Comparison of ENCODE assay signal across 9 cellular contexts in genomic region chr16:23803591-23804123, GRCh38. TPM values are rescaled to one million over a fixed set of nuclear protein-coding genes. Genes with fewer than 3 reads are reported as not detected.
DNase-seq lines count a peak whose midpoint lies in the region; ATAC-seq and TF ChIP-seq lines count a peak whose summit lies in the region.
"Had no signal": no experiment of that assay in that cellular context is flagged by ENCODE, and none has a peak within 500 bp of the region (broad histone marks: within the 10 kb centered on the region; RNA-seq: fewer than 3 reads in every experiment).

No MANE protein-coding gene starts in this region.

- dilution Hi-C loops in IMR-90 (cut with HindIII; ENCODE audit: low sequenced_read_pairs, unreplicated experiment), result no loop called here

- no peak overlapping the region for H3K18ac ChIP-seq in IMR-90 (ENCODE audit: low read depth, low read length)

- H3K79me1 ChIP-seq in IMR-90 (ENCODE audit: low read depth in 1 of 2, low read length in 2 of 2), result no peaks in the 10 kb centered on the region

- TF ChIP-seq POLR2A in IMR-90 (IDR thresholded peaks at IDR 0.05; ENCODE audit: low read depth, low read length), result no peak

- H3K4me1 Mint-ChIP-seq in T-helper 2 cell treated with Interferon-gamma antibody and Interleukin-4, amounts not matched to agents 5 μg/mL and 100 μg/mL, for 36 hours (ENCODE audit: low read depth), result peaks cover 10% of the 10 kb centered on the region
- H3K4me1 Mint-ChIP-seq in immature natural killer cell, result peaks cover 6 to 14% of the 10 kb centered on the region in 2 donors

- in situ Hi-C loops in IMR-90 (cut with MboI; ENCODE audit: low sequenced_read_pairs), result loop anchor here (10.0 kb wide), 2 partner anchors 211 to 701 kb away; no protein-coding TSS in a partner anchor

- H2AFZ ChIP-seq in ACC112 (ENCODE audit: low read length, unreplicated experiment), result peak overlapping the region; percentile 77
- peak overlapping the region; percentile 37 for H2AFZ ChIP-seq in IMR-90 (replicated peaks; ENCODE audit: low read length, poor library complexity)
- H2AFZ ChIP-seq: parathyroid adenoma had no signal

- no peaks in the 10 kb centered on the region for H4K20me1 ChIP-seq in IMR-90 (ENCODE audit: insufficient read depth, low read length)

- H2BK120ac ChIP-seq in IMR-90 (ENCODE audit: low read depth, low read length), result no peak overlapping the region

- CTCF ChIA-PET in IMR-90 (lab: Yijun Ruan, JAX), result interaction anchor here (0.6 to 1.7 kb wide), 6 partner anchors 18 to 701 kb away, joined by 3 to 6 read pairs (median 4); no protein-coding TSS in a partner anchor

- BruUV-seq in IMR-90 (replicated peaks; lab: Mats Ljungman, UMichigan), result no TSS peak

- H3K9ac ChIP-seq in IMR-90 (ENCODE audit: low read depth, low read length), result no peak overlapping the region
- H3K9ac ChIP-seq: parathyroid adenoma had no signal

- no peak overlapping the region for H3K27ac Mint-ChIP-seq in T-helper 2 cell treated with Interferon-gamma antibody and Interleukin-4, amounts not matched to agents 5 μg/mL and 100 μg/mL, for 36 hours
- H3K27ac Mint-ChIP-seq in immature natural killer cell, result peak overlapping the region in 1 of 6 donors; percentile 42

- no peaks in the 10 kb centered on the region for H3K36me3 Mint-ChIP-seq in T-helper 2 cell treated with Interferon-gamma antibody and Interleukin-4, amounts not matched to agents 5 μg/mL and 100 μg/mL, for 36 hours (ENCODE audit: low read depth)
- H3K36me3 Mint-ChIP-seq in immature natural killer cell, result no peaks in the 10 kb centered on the region

- H3K79me2 ChIP-seq in ACC112 (ENCODE audit: control insufficient read depth, insufficient read depth, low read length, unreplicated experiment), result no peaks in the 10 kb centered on the region
- H3K79me2 ChIP-seq: parathyroid adenoma had no signal

- no peak overlapping the region for H3K14ac ChIP-seq in IMR-90 (replicated peaks; ENCODE audit: low read depth, low read length)

- no peak overlapping the region for H3K4ac ChIP-seq in IMR-90 (ENCODE audit: low read depth, low read length)

- POLR2A ChIA-PET in IMR-90 (lab: Charles Lee; ENCODE audit: unreplicated experiment), result no interaction called here

- peaks cover 4% of the 10 kb centered on the region for H3K4me1 ChIP-seq in ACC112 (ENCODE audit: control insufficient read depth, insufficient read depth, low read length, unreplicated experiment)
- no peaks in the 10 kb centered on the region for H3K4me1 ChIP-seq in IMR-90 (ENCODE audit: control insufficient read depth, insufficient read depth, low read length)
- H3K4me1 ChIP-seq: parathyroid adenoma had no signal

- no peak overlapping the region for H2BK5ac ChIP-seq in IMR-90 (ENCODE audit: low read depth, low read length, poor library complexity, severe bottlenecking)

- no peak overlapping the region for H4K91ac ChIP-seq in IMR-90 (ENCODE audit: insufficient read depth, low read depth, low read length)

- H3K36me3 ChIP-seq in ACC112 (ENCODE audit: insufficient read depth, low read length) (no peaks in the 10 kb centered on the region), IMR-90 (ENCODE audit: control insufficient read depth, insufficient read depth, low read length) (no peaks in the 10 kb centered on the region)

- no peak overlapping the region for H3K56ac ChIP-seq in IMR-90 (ENCODE audit: extremely low read depth, insufficient read depth, low read length)

- no peak overlapping the region for H4K8ac ChIP-seq in IMR-90 (ENCODE audit: low read depth in 2 of 2, low read length in 2 of 2)

- H3K23ac ChIP-seq in IMR-90 (ENCODE audit: low read depth, low read length), result no peak overlapping the region

- no peak overlapping the region for H2AK5ac ChIP-seq in IMR-90 (ENCODE audit: low read depth, low read length)

- TF ChIP-seq CTCF in IMR-90 (conservative IDR thresholded peaks at IDR 0.05; ENCODE audit: low read depth, low read length), result peak; percentile 42

- peaks cover 9% of the 10 kb centered on the region for H3K27me3 Mint-ChIP-seq in T-helper 2 cell treated with Interferon-gamma antibody and Interleukin-4, amounts not matched to agents 5 μg/mL and 100 μg/mL, for 36 hours (ENCODE audit: low read depth)
- peaks cover 0 to 11% (median 5%) of the 10 kb centered on the region in 3 donors for H3K27me3 Mint-ChIP-seq in immature natural killer cell (ENCODE audit: low read depth in 3 of 3)

- DNase-seq in IMR-90, result peak; percentile 8
- peak; percentile 59 for DNase-seq in T-helper 2 cell treated with Interferon-gamma antibody and Interleukin-4, amounts not matched to agents 5 μg/mL and 100 μg/mL, for 36 hours (ENCODE audit: low spot score)
- DNase-seq in anterior cingulate cortex (lab: John Stamatoyannopoulos, UW), result peak in 42 of 58 donors; percentile 2 to 55 (median 16)
- peak; percentile 54 to 70 (median 61) for DNase-seq in immature natural killer cell
- DNase-seq in stimulated activated CD4-positive, alpha-beta T cell treated with anti-CD3 and anti-CD28 coated beads, Interleukin-2, amount 100 ng/mL, for 4 hours (ENCODE audit: low read depth), result peak; percentile 60

- no peaks in the 10 kb centered on the region for H3K9me3 ChIP-seq in IMR-90 (ENCODE audit: control insufficient read depth, insufficient read depth, low read length)

- ATAC-seq in GM18861 (IDR thresholded peaks at IDR 0.05; ENCODE audit: unreplicated experiment) (peak; percentile 49), IMR-90 (ENCODE audit: low read depth) (peak; percentile 86), HG02840 (IDR thresholded peaks at IDR 0.05; ENCODE audit: low FRiP score, unreplicated experiment) (no peak)

- no peak overlapping the region for H4K5ac ChIP-seq in IMR-90 (ENCODE audit: low read depth, low read length)

- H3K9me3 Mint-ChIP-seq in T-helper 2 cell treated with Interferon-gamma antibody and Interleukin-4, amounts not matched to agents 5 μg/mL and 100 μg/mL, for 36 hours, result no peaks in the 10 kb centered on the region
- H3K9me3 Mint-ChIP-seq in immature natural killer cell, result no peaks in the 10 kb centered on the region

- no peaks in the 10 kb centered on the region for H3K9me1 ChIP-seq in IMR-90 (ENCODE audit: insufficient read depth, low read length)

- H3K4me2 ChIP-seq in IMR-90 (ENCODE audit: low read depth, low read length), result peak overlapping the region; percentile 92

- H3K27me3 ChIP-seq in ACC112 (ENCODE audit: insufficient read depth, low read length), result peaks cover 7% of the 10 kb centered on the region
- no peaks in the 10 kb centered on the region for H3K27me3 ChIP-seq in IMR-90 (ENCODE audit: control insufficient read depth, insufficient read depth, low read length)

- H2BK20ac ChIP-seq in IMR-90 (ENCODE audit: low read depth, low read length), result no peak overlapping the region

- intact Hi-C loops in IMR-90 (cut with micrococcal nuclease), result no loop called here

- no peak overlapping the region for H2BK15ac ChIP-seq in IMR-90 (ENCODE audit: low read depth, low read length)

- 9% methylated on average over 4 of the region's 9 CpGs; no CpG with 5 or more reads in 1 of the 2 experiments for WGBS in IMR-90 (ENCODE audit: extremely low coverage in 2 of 2, insufficient read length in 1 of 2), 2 experiments

- H3K4me3 Mint-ChIP-seq in T-helper 2 cell treated with Interferon-gamma antibody and Interleukin-4, amounts not matched to agents 5 μg/mL and 100 μg/mL, for 36 hours, result peak overlapping the region; percentile 24
- H3K4me3 Mint-ChIP-seq in immature natural killer cell, result peak overlapping the region in 3 of 5 donors; percentile 4 to 18 (median 8)

- peak overlapping the region; percentile 56 for H3K4me3 ChIP-seq in ACC112 (ENCODE audit: low read depth, low read length)
- no peak overlapping the region; the same call in 1 of the 2 replicates for H3K4me3 ChIP-seq in IMR-90 (ENCODE audit: insufficient read depth, low read depth, low read length)

- H3K27ac ChIP-seq in ACC112 (ENCODE audit: low read depth, low read length), result no peak overlapping the region
- H3K27ac ChIP-seq in IMR-90 (ENCODE audit: insufficient read depth, low read length), result no peak overlapping the region
- H3K27ac ChIP-seq: parathyroid adenoma had no signal

- peak; percentile 36 for TF ChIP-seq RAD21 in IMR-90 (IDR thresholded peaks at IDR 0.05; ENCODE audit: low read length)

- H2AK9ac ChIP-seq in IMR-90 (replicated peaks; ENCODE audit: low read depth, low read length, poor library complexity), result no peak overlapping the region

TF ChIP-seq in IMR-90, 13 proteins besides CTCF, POLR2A, EP300 and RAD21:
- TF ChIP-seq USF2 (IDR thresholded peaks at IDR 0.05; ENCODE audit: low read depth, low read length), result no peak
- TF ChIP-seq SMC3 (IDR thresholded peaks at IDR 0.05; ENCODE audit: low read depth, low read length), result peak; percentile 25; the same call in 1 of the 2 replicates
- no peak for TF ChIP-seq MAZ (IDR thresholded peaks at IDR 0.05; ENCODE audit: borderline replicate concordance, low read depth, low read length)
- TF ChIP-seq MXI1 (IDR thresholded peaks at IDR 0.05; ENCODE audit: borderline replicate concordance, low read depth, low read length), result no peak
- no peak for TF ChIP-seq FOS (IDR thresholded peaks at IDR 0.05; ENCODE audit: low read depth, low read length)

RNA-seq across cellular contexts. Expression of gene PRKCB, which starts 32.1 kb away (rescaled TPM):
- under 0.01 TPM in 1 of 2 replicates, not detected in the other for total RNA-seq in IMR-90 (2012; rRNA removed)
- polyA plus RNA-seq in IMR-90 (2012; rRNA removed), result not detected in 2 replicates
- not detected in 2 replicates for polyA plus RNA-seq in IMR-90 (2012; cell fraction: cytosol; rRNA removed)
- polyA plus RNA-seq in IMR-90 (2012; cell fraction: nucleus; rRNA removed; ENCODE audit: low replicate concordance), result not detected in 2 replicates
- polyA plus RNA-seq in immature natural killer cell, result 100 to 1,000 TPM in 2 of 3 donors, 10 to 100 TPM in 1; 78.7 to 110 (median 104) TPM

RNA-seq across cellular contexts. Expression of gene CHP2, which starts 48.8 kb away (rescaled TPM):
- not detected in 2 replicates for total RNA-seq in IMR-90 (2012; rRNA removed)
- not detected in 2 replicates for polyA plus RNA-seq in IMR-90 (2012; rRNA removed)
- polyA plus RNA-seq in IMR-90 (2012; cell fraction: cytosol; rRNA removed), result not detected in 2 replicates
- polyA plus RNA-seq in IMR-90 (2012; cell fraction: nucleus; rRNA removed; ENCODE audit: low replicate concordance), result not detected in 2 replicates
- polyA plus RNA-seq in immature natural killer cell, result not detected

Comparison
In these comparisons a context has a peak if more than half of its experiments do, and no peak if none do; other contexts are left out.
1. DNase-seq: peak in every context shown above with its lines; median percentile 61 in immature natural killer cell; 60 in stimulated activated CD4-positive, alpha-beta T cell treated with anti-CD3 and anti-CD28 coated beads, Interleukin-2, amount 100 ng/mL, for 4 hours; 59 in T-helper 2 cell treated with Interferon-gamma antibody and Interleukin-4, amounts not matched to agents 5 μg/mL and 100 μg/mL, for 36 hours; 16 in anterior cingulate cortex; 8 in IMR-90.
2. RNA of gene PRKCB, which starts 32.1 kb away (polyA plus RNA-seq): 78.7 to 110 TPM in immature natural killer cell; not detected in IMR-90; every median in the first group is over 10 times any median in the second.